ENCODE assay signal across 15 cellular contexts in genomic region chr16:12225282-12225681, GRCh38.
DNase-seq lines count a peak whose midpoint lies in the region; ATAC-seq and TF ChIP-seq lines count a peak whose summit lies in the region.
"Had no signal": no experiment of that assay in that cellular context is flagged by ENCODE, and none has a peak within 500 bp of the region (broad histone marks: within the 10 kb centered on the region; RNA-seq: fewer than 3 reads in every experiment).

No MANE protein-coding gene starts in this region.

- DNase-seq in CD4-positive, CD25-positive, alpha-beta regulatory T cell, result no peak
- DNase-seq in renal cortical epithelial cell (ENCODE audit: low read depth) (peak; percentile 23), NCI-H1694 treated with DMSO at 0.1 percent for 48 hours (lab: John Stamatoyannopoulos, UW) (no peak)
- DNase-seq in activated CD4-positive, alpha-beta T cell treated with anti-CD3 and anti-CD28 coated beads for 4 hours, result no peak
- DNase-seq: C1 segment of cervical spinal cord; CD8-positive, alpha-beta T cell; GOT3; H7 had no signal

- no peak overlapping the region for H3K27ac ChIP-seq in CD4-positive, CD25-positive, alpha-beta regulatory T cell (ENCODE audit: insufficient read depth, low read length, poor library complexity, severe bottlenecking)
- H3K27ac ChIP-seq in HEK293 (ENCODE audit: extremely low read depth, low read depth, low read length), result no peak overlapping the region
- H3K27ac ChIP-seq: HL-60 had no signal

- no peaks in the 10 kb centered on the region for H3K36me3 ChIP-seq in CD4-positive, CD25-positive, alpha-beta regulatory T cell (ENCODE audit: control insufficient read depth, insufficient read depth, low read length)
- H3K36me3 ChIP-seq in HEK293 (ENCODE audit: control insufficient read depth in 2 of 2, insufficient read depth in 1 of 2, low read length in 2 of 2), result no peaks in the 10 kb centered on the region

- H3K9me3 Mint-ChIP-seq in CD4-positive, CD25-positive, alpha-beta regulatory T cell, result peaks cover 0 to 3% (median 0%) of the 10 kb centered on the region in 7 donors
- no peaks in the 10 kb centered on the region for H3K9me3 Mint-ChIP-seq in brain
- H3K9me3 Mint-ChIP-seq: CD8-positive, alpha-beta T cell had no signal

- POLR2A ChIA-PET in HEK293 (lab: Yijun Ruan, JAX), result no interaction called here

- ATAC-seq in CD4-positive, CD25-positive, alpha-beta regulatory T cell (ENCODE audit: low read depth in 2 of 2), result no peak
- ATAC-seq in GM21367 (IDR thresholded peaks at IDR 0.05; ENCODE audit: unreplicated experiment), result no peak
- ATAC-seq: CD8-positive, alpha-beta T cell; HCT116; K562 had no signal

- no peak overlapping the region for H3K4me3 ChIP-seq in CD4-positive, CD25-positive, alpha-beta regulatory T cell (ENCODE audit: low read depth, low read length)
- no peak overlapping the region for H3K4me3 ChIP-seq in HEK293 (ENCODE audit: low read depth, low read length)
- H3K4me3 ChIP-seq: K562 had no signal

- H3K27me3 ChIP-seq in CD4-positive, CD25-positive, alpha-beta regulatory T cell (ENCODE audit: control insufficient read depth, insufficient read depth, low read length), result no peaks in the 10 kb centered on the region

- H3K36me3 Mint-ChIP-seq in CD4-positive, CD25-positive, alpha-beta regulatory T cell, result peaks cover 24% of the 10 kb centered on the region
- no peaks in the 10 kb centered on the region for H3K36me3 Mint-ChIP-seq in brain

- CTCF ChIA-PET in HEK293 (lab: Yijun Ruan, JAX), result interaction anchor here (1.3 kb wide), 1 partner anchor 130 kb away, joined by 5 read pairs; no protein-coding TSS in a partner anchor

- TF ChIP-seq CTCF in HEK293 (tag by site-specific recombination; IDR thresholded peaks at IDR 0.05), result no peak
- TF ChIP-seq CTCF in brain (conservative IDR thresholded peaks at IDR 0.05), result no peak

- H3K4me1 ChIP-seq in CD4-positive, CD25-positive, alpha-beta regulatory T cell (ENCODE audit: control insufficient read depth, insufficient read depth, low read length, poor library complexity, severe bottlenecking), result no peaks in the 10 kb centered on the region
- H3K4me1 ChIP-seq in HEK293 (ENCODE audit: control insufficient read depth, insufficient read depth, low read length), result peaks cover 5% of the 10 kb centered on the region; the same call in 1 of the 2 replicates

- no peaks in the 10 kb centered on the region for H3K9me3 ChIP-seq in CD4-positive, CD25-positive, alpha-beta regulatory T cell (ENCODE audit: control insufficient read depth in 2 of 2, low read length in 2 of 2)
- H3K9me3 ChIP-seq in HEK293 (ENCODE audit: control insufficient read depth, insufficient read depth, low read depth, low read length), result no peaks in the 10 kb centered on the region

- H3K27ac Mint-ChIP-seq in CD4-positive, CD25-positive, alpha-beta regulatory T cell, result peak overlapping the region; percentile 3 to 47 (median 29)
- peak overlapping the region in 4 of 5 experiments; percentile 15 to 93 (median 65) for H3K27ac Mint-ChIP-seq in brain
- H3K27ac Mint-ChIP-seq: B cell; CD8-positive, alpha-beta T cell had no signal

- H3K27me3 Mint-ChIP-seq in CD4-positive, CD25-positive, alpha-beta regulatory T cell, result no peaks in the 10 kb centered on the region
- H3K27me3 Mint-ChIP-seq in brain, result no peaks in the 10 kb centered on the region
- H3K27me3 Mint-ChIP-seq: B cell had no signal

- H3K4me1 Mint-ChIP-seq in CD4-positive, CD25-positive, alpha-beta regulatory T cell, result peaks cover 0 to 35% (median 17%) of the 10 kb centered on the region in 4 donors
- peaks cover 72% of the 10 kb centered on the region for H3K4me1 Mint-ChIP-seq in brain

- H3K4me3 Mint-ChIP-seq in CD4-positive, CD25-positive, alpha-beta regulatory T cell, result no peak overlapping the region
- no peak overlapping the region for H3K4me3 Mint-ChIP-seq in brain
- H3K4me3 Mint-ChIP-seq: B cell; CD8-positive, alpha-beta T cell had no signal

TF ChIP-seq in HEK293, 187 proteins besides CTCF, POLR2A, EP300 and RAD21:
- TF ChIP-seq EGR2 (tag by site-specific recombination; IDR thresholded peaks at IDR 0.05; ENCODE audit: low read depth) (0 out of 2 replicates have a peak, but pooled peaks have one; percentile 33), ZNF558 (tag by site-specific recombination; IDR thresholded peaks at IDR 0.05) (no peak)
